Comparison of ENCODE assay signal across 4 cellular contexts in the genomic region with DNA sequence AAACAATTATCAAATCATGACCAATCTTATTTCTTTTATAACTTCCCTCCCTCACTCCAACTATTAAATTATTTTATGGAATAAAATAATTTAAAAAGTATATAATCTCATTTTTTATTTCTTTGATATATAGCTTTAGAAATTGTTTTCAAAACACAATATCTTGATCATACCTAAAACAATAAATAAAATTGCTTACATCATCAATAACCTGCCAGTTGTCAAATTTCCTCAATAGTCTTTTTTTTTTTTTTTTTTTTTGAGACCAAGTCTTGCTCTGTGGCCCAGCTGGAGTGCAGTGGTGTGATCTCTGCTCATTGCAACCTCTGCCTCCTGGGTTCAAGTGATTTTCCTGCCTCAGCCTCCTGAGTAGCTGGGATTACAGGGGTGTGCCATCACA.
TF ChIP-seq lines count a peak whose summit lies in the region.

No MANE protein-coding gene starts in this region.

TF ChIP-seq in A549, 52 proteins besides CTCF, POLR2A, EP300 and RAD21:
- no peak for TF ChIP-seq CBX2 (IDR thresholded peaks at IDR 0.05; ENCODE audit: borderline replicate concordance, low read depth)
- TF ChIP-seq MAFK (IDR thresholded peaks at IDR 0.05; ENCODE audit: partially characterized antibody): peak; percentile 69

TF ChIP-seq in IMR-90, 13 proteins besides CTCF, POLR2A, EP300 and RAD21:
- no peak for TF ChIP-seq MAZ (IDR thresholded peaks at IDR 0.05; ENCODE audit: borderline replicate concordance, low read depth, low read length)
- TF ChIP-seq MAFK (IDR thresholded peaks at IDR 0.05; ENCODE audit: low read depth, low read length): peak; percentile 87
TF ChIP-seq in IMR-90: peak in this region for 1.

TF ChIP-seq in H1, 55 proteins besides CTCF, POLR2A, EP300 and RAD21:
- TF ChIP-seq MAFK (IDR thresholded peaks at IDR 0.05; ENCODE audit: low read depth, low read length): peak; percentile 11; the same call in 1 of the 2 replicates
- no peak for TF ChIP-seq SP1 (IDR thresholded peaks at IDR 0.05; ENCODE audit: low read depth, low read length)

TF ChIP-seq in SK-N-SH, 30 proteins besides CTCF, POLR2A, EP300 and RAD21:
- TF ChIP-seq ELF1 (IDR thresholded peaks at IDR 0.05) (no peak), USF2 (IDR thresholded peaks at IDR 0.05; ENCODE audit: borderline replicate concordance, low read depth, low read length) (no peak), MEF2A (IDR thresholded peaks at IDR 0.05; ENCODE audit: borderline replicate concordance, low read depth) (no peak), RCOR1 (IDR thresholded peaks at IDR 0.05; ENCODE audit: low read length) (no peak), USF1 (IDR thresholded peaks at IDR 0.05; ENCODE audit: borderline replicate concordance, low read depth) (no peak), SMC3 (IDR thresholded peaks at IDR 0.05; ENCODE audit: low read depth, low read length) (no peak), FOSL2 (IDR thresholded peaks at IDR 0.05; ENCODE audit: borderline replicate concordance, low read depth) (no peak), MXI1 (IDR thresholded peaks at IDR 0.05; ENCODE audit: low read depth, low read length) (no peak), JUND (IDR thresholded peaks at IDR 0.05) (no peak), NFIC (IDR thresholded peaks at IDR 0.05; ENCODE audit: borderline replicate concordance) (no peak), POLR2AphosphoS5 (IDR thresholded peaks at IDR 0.05; ENCODE audit: low read depth, low read length) (no peak), FOXJ3 (CRISPR knock-in tag; IDR thresholded peaks at IDR 0.05) (no peak), GATA2 (CRISPR knock-in tag; IDR thresholded peaks at IDR 0.05) (no peak), TEAD4 (IDR thresholded peaks at IDR 0.05; ENCODE audit: borderline replicate concordance, insufficient read depth) (no peak), NRF1 (IDR thresholded peaks at IDR 0.05; ENCODE audit: low read depth, low read length) (no peak), TAF1 (IDR thresholded peaks at IDR 0.05; ENCODE audit: borderline replicate concordance, low read depth, low read length) (no peak), PBX3 (IDR thresholded peaks at IDR 0.05) (no peak)
- TF ChIP-seq, protein P1, sequence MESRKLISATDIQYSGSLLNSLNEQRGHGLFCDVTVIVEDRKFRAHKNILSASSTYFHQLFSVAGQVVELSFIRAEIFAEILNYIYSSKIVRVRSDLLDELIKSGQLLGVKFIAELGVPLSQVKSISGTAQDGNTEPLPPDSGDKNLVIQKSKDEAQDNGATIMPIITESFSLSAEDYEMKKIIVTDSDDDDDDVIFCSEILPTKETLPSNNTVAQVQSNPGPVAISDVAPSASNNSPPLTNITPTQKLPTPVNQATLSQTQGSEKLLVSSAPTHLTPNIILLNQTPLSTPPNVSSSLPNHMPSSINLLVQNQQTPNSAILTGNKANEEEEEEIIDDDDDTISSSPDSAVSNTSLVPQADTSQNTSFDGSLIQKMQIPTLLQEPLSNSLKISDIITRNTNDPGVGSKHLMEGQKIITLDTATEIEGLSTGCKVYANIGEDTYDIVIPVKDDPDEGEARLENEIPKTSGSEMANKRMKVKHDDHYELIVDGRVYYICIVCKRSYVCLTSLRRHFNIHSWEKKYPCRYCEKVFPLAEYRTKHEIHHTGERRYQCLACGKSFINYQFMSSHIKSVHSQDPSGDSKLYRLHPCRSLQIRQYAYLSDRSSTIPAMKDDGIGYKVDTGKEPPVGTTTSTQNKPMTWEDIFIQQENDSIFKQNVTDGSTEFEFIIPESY (IDR thresholded peaks at IDR 0.05; ENCODE audit: borderline replicate concordance, low read depth): no peak
- TF ChIP-seq, protein P2, sequence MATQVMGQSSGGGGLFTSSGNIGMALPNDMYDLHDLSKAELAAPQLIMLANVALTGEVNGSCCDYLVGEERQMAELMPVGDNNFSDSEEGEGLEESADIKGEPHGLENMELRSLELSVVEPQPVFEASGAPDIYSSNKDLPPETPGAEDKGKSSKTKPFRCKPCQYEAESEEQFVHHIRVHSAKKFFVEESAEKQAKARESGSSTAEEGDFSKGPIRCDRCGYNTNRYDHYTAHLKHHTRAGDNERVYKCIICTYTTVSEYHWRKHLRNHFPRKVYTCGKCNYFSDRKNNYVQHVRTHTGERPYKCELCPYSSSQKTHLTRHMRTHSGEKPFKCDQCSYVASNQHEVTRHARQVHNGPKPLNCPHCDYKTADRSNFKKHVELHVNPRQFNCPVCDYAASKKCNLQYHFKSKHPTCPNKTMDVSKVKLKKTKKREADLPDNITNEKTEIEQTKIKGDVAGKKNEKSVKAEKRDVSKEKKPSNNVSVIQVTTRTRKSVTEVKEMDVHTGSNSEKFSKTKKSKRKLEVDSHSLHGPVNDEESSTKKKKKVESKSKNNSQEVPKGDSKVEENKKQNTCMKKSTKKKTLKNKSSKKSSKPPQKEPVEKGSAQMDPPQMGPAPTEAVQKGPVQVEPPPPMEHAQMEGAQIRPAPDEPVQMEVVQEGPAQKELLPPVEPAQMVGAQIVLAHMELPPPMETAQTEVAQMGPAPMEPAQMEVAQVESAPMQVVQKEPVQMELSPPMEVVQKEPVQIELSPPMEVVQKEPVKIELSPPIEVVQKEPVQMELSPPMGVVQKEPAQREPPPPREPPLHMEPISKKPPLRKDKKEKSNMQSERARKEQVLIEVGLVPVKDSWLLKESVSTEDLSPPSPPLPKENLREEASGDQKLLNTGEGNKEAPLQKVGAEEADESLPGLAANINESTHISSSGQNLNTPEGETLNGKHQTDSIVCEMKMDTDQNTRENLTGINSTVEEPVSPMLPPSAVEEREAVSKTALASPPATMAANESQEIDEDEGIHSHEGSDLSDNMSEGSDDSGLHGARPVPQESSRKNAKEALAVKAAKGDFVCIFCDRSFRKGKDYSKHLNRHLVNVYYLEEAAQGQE (IDR thresholded peaks at IDR 0.05; ENCODE audit: low read depth, low read length): no peak
